17 cellular contexts compared by ENCODE assay signal in the genomic region with DNA sequence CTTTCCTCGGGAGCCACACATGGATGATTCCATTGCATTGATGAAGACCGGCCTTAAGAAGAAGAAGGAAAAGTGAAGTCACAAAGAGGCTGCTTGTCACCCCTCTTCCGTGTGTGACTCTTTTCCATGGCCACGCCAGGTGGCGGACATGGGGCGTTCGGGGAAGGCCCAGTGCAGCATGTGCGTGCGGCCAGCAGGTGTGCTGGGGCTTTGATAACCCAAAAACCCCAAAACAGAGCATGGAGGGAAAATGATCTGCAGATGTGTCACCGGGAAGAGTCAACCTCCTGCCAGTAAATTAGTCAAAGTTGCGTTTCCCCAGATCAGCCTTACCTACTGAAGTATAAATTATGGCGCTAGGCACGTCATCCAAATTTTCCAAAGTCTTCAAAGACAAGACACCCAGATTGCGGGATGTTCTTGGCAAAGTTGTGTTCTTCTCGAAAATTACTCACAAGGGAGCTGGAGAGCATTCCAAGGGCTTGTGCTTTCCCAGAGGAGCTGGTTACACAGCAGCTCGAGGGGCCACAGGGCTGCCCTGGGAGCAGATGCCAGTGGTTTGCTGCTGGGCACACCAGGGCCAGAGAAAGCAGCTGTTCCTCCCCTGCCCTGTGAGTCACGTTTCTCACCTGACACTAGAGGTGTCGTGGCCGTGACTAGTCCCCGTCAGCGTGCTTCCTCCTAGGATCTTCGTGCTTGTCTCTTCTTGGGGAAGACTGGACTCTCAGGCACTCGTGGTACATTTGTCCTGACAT. TPM values are rescaled to one million over a fixed set of nuclear protein-coding genes. Genes with fewer than 3 reads are reported as not detected.
"Had no signal": no experiment of that assay in that cellular context is flagged by ENCODE, and none has a peak within 500 bp of the region (broad histone marks: within the 10 kb centered on the region; RNA-seq: fewer than 3 reads in every experiment).

No MANE protein-coding gene starts in this region.

- H3K4me3 ChIP-seq: esophagus muscularis mucosa, hepatocyte, psoas muscle, right lobe of liver, spleen had no signal

- H3K9me3 ChIP-seq: esophagus muscularis mucosa, psoas muscle, right lobe of liver had no signal

- H3K27me3 ChIP-seq: hepatocyte, right lobe of liver had no signal

- H3K4me1 Mint-ChIP-seq: naive B cell, nephron had no signal

- H3K79me2 ChIP-seq: hepatocyte had no signal

- H3K27ac ChIP-seq: esophagus muscularis mucosa, hepatocyte, psoas muscle, right lobe of liver, spleen had no signal

- ATAC-seq: left colon, left ventricle myocardium superior, psoas muscle, right lobe of liver had no signal

- DNase-seq: effector memory CD4-positive, alpha-beta T cell; foreskin fibroblast; left colon; left ventricle myocardium superior; mesendoderm; naive B cell; psoas muscle; retina; right lobe of liver; spleen; stimulated activated naive CD4-positive, alpha-beta T cell treated with Interleukin-2 at 50 U/mL for 16 hours had no signal

- H3K9me3 Mint-ChIP-seq: type B pancreatic cell had no signal

- H3K4me1 ChIP-seq: esophagus muscularis mucosa, psoas muscle, right lobe of liver, spleen had no signal

- H2AFZ ChIP-seq: hepatocyte had no signal

- H3K36me3 Mint-ChIP-seq: naive B cell, type B pancreatic cell had no signal

- H3K36me3 ChIP-seq: esophagus muscularis mucosa, right lobe of liver, spleen had no signal

- H3K27me3 Mint-ChIP-seq: naive B cell had no signal

- H3K4me3 Mint-ChIP-seq: nephron, type B pancreatic cell had no signal

- FAIRE-seq: endometrium, urothelium cell line had no signal

- H3K4me2 ChIP-seq: hepatocyte had no signal

- H3K27ac Mint-ChIP-seq: naive B cell, nephron, type B pancreatic cell had no signal

RNA-seq across cellular contexts. Expression of a gene that starts 53.9 kb away (rescaled TPM):
- total RNA-seq: right lobe of liver had no signal
